Comparison of ENCODE assay signal across 14 cellular contexts in genomic region chr2:111031546-111032484, GRCh38.
A peak's percentile ranks its signal among the peaks of the same experiment; 100 is the strongest.
DNase-seq lines count a peak whose midpoint lies in the region; ATAC-seq and TF ChIP-seq lines count a peak whose summit lies in the region.
"Had no signal": no experiment of that assay in that cellular context is flagged by ENCODE, and none has a peak within 500 bp of the region (broad histone marks: within the 10 kb centered on the region; RNA-seq: fewer than 3 reads in every experiment).

No MANE protein-coding gene starts in this region.

- ATAC-seq in lung (ENCODE audit: insufficient read depth, low FRiP score): no peak
- no peak for ATAC-seq in T-helper 17 cell
- no peak for ATAC-seq in GM18907 (IDR thresholded peaks at IDR 0.05; ENCODE audit: unreplicated experiment)
- ATAC-seq in natural killer cell treated with Interleukin-12 subunit alpha and Interleukin-12 subunit beta and Interleukin-15 and Interleukin-18, amount 100 ng/mL, for 72 hours: no peak

- intact Hi-C loops in CD14-positive monocyte (cut with micrococcal nuclease): loop anchor here in 1 of 2 donors (5.0 kb wide), 1 partner anchor 35 kb away; no protein-coding TSS in a partner anchor

- no peak for TF ChIP-seq POLR2A in erythroblast (IDR thresholded peaks at IDR 0.05; ENCODE audit: low read length)

- H3K27me3 ChIP-seq in lung (ENCODE audit: control insufficient read depth, insufficient read depth): no peaks in the 10 kb centered on the region

- peaks cover 85% of the 10 kb centered on the region for H3K4me1 Mint-ChIP-seq in CD14-positive monocyte
- peaks cover 7% of the 10 kb centered on the region for H3K4me1 Mint-ChIP-seq in T-helper 17 cell
- peaks cover 23 to 26% of the 10 kb centered on the region in 2 donors for H3K4me1 Mint-ChIP-seq in natural killer cell treated with Interleukin-12 subunit alpha and Interleukin-12 subunit beta and Interleukin-15 and Interleukin-18, amount 100 ng/mL, for 72 hours (ENCODE audit: low read depth in 2 of 2)

- DNase-seq in CD14-positive monocyte (ENCODE audit: low spot score) (no peak), M059J (ENCODE audit: low read depth) (peak; percentile 10), fibroblast of mammary gland (ENCODE audit: low read depth) (peak; percentile 2), lung (ENCODE audit: low spot score) (peak; percentile 50), erythroblast (lab: John Stamatoyannopoulos, UW) (no peak), T-helper 17 cell (no peak)
- DNase-seq in natural killer cell treated with Interleukin-12 subunit alpha and Interleukin-12 subunit beta and Interleukin-15 and Interleukin-18, amount 100 ng/mL, for 72 hours (ENCODE audit: low spot score): no peak
- DNase-seq: activated gamma-delta T cell treated with Interleukin-2 at 50 U/mL for 16 hours, AML-193, cortex of kidney, NCI-H1417, T-helper 2 cell had no signal

- no peaks in the 10 kb centered on the region for H3K27me3 Mint-ChIP-seq in CD14-positive monocyte (ENCODE audit: low read depth in 3 of 3)
- peaks cover 68% of the 10 kb centered on the region for H3K27me3 Mint-ChIP-seq in T-helper 17 cell
- H3K27me3 Mint-ChIP-seq in natural killer cell treated with Interleukin-12 subunit alpha and Interleukin-12 subunit beta and Interleukin-15 and Interleukin-18, amount 100 ng/mL, for 72 hours: peaks cover 12 to 24% of the 10 kb centered on the region in 2 donors

- TF ChIP-seq CTCF in CD14-positive monocyte (IDR thresholded peaks at IDR 0.05) (no peak), fibroblast of mammary gland (conservative IDR thresholded peaks at IDR 0.05; ENCODE audit: control insufficient read depth, insufficient read depth, low read depth, low read length) (no peak), lung (IDR thresholded peaks at IDR 0.05; ENCODE audit: control extremely low read depth, extremely low read depth) (no peak)

- H3K9me3 Mint-ChIP-seq in CD14-positive monocyte: peaks cover 0 to 3% (median 2%) of the 10 kb centered on the region in 7 donors
- no peaks in the 10 kb centered on the region for H3K9me3 Mint-ChIP-seq in natural killer cell treated with Interleukin-12 subunit alpha and Interleukin-12 subunit beta and Interleukin-15 and Interleukin-18, amount 100 ng/mL, for 72 hours

- no peaks in the 10 kb centered on the region for H3K36me3 ChIP-seq in lung (ENCODE audit: control insufficient read depth in 2 of 2, insufficient read depth in 2 of 2, low read length in 2 of 2)

- peaks cover 0 to 3% of the 10 kb centered on the region in 2 donors for H3K36me3 Mint-ChIP-seq in CD14-positive monocyte
- no peaks in the 10 kb centered on the region for H3K36me3 Mint-ChIP-seq in T-helper 17 cell (ENCODE audit: low read depth)
- H3K36me3 Mint-ChIP-seq in natural killer cell treated with Interleukin-12 subunit alpha and Interleukin-12 subunit beta and Interleukin-15 and Interleukin-18, amount 100 ng/mL, for 72 hours: peaks cover 4% of the 10 kb centered on the region

- H3K4me3 ChIP-seq in fibroblast of mammary gland (ENCODE audit: control insufficient read depth, low read depth, low read length) (no peak overlapping the region), lung (no peak overlapping the region)
- H3K4me3 ChIP-seq: K562 had no signal

- peaks cover 0 to 2% of the 10 kb centered on the region in 2 donors for H3K9me3 ChIP-seq in lung (ENCODE audit: control insufficient read depth in 2 of 2, insufficient read depth in 1 of 2, low read length in 1 of 2)
- no peaks in the 10 kb centered on the region for H3K9me3 ChIP-seq in T-helper 17 cell (ENCODE audit: control insufficient read depth, low read length, poor library complexity, severe bottlenecking)

- WGBS in lung, 2 donors: 58 to 70% methylated on average over 16 of the region's 16 CpGs

- peaks cover 0 to 5% of the 10 kb centered on the region in 2 donors for H3K4me1 ChIP-seq in lung (ENCODE audit: control insufficient read depth in 2 of 2, insufficient read depth in 2 of 2, low read length in 2 of 2)

- H3K27ac ChIP-seq in lung (ENCODE audit: low read depth in 1 of 2, low read length in 1 of 2): no peak overlapping the region

- H3K4me3 Mint-ChIP-seq in CD14-positive monocyte (peak overlapping the region; percentile 31 to 85), T-helper 17 cell (no peak overlapping the region)
- no peak overlapping the region for H3K4me3 Mint-ChIP-seq in natural killer cell treated with Interleukin-12 subunit alpha and Interleukin-12 subunit beta and Interleukin-15 and Interleukin-18, amount 100 ng/mL, for 72 hours

- peak overlapping the region; percentile 89 to 96 (median 93) for H3K27ac Mint-ChIP-seq in CD14-positive monocyte
- H3K27ac Mint-ChIP-seq in T-helper 17 cell: no peak overlapping the region
- peak overlapping the region in 1 of 2 donors; percentile 64 for H3K27ac Mint-ChIP-seq in natural killer cell treated with Interleukin-12 subunit alpha and Interleukin-12 subunit beta and Interleukin-15 and Interleukin-18, amount 100 ng/mL, for 72 hours

Comparison
In these comparisons a context has a peak if more than half of its experiments do, and no peak if none do; other contexts are left out.
1. DNase-seq: peak in M059J (single experiment), fibroblast of mammary gland (single experiment) and lung (single experiment); none in CD14-positive monocyte (single experiment), erythroblast (0 of 2), T-helper 17 cell (0 of 3) and natural killer cell treated with Interleukin-12 subunit alpha and Interleukin-12 subunit beta and Interleukin-15 and Interleukin-18, amount 100 ng/mL, for 72 hours (single experiment).
2. H3K4me3 Mint-ChIP-seq: peak in CD14-positive monocyte (2 of 2); none in T-helper 17 cell (single experiment) and natural killer cell treated with Interleukin-12 subunit alpha and Interleukin-12 subunit beta and Interleukin-15 and Interleukin-18, amount 100 ng/mL, for 72 hours (single experiment).